12 cellular contexts compared by ENCODE assay signal in the genomic region with DNA sequence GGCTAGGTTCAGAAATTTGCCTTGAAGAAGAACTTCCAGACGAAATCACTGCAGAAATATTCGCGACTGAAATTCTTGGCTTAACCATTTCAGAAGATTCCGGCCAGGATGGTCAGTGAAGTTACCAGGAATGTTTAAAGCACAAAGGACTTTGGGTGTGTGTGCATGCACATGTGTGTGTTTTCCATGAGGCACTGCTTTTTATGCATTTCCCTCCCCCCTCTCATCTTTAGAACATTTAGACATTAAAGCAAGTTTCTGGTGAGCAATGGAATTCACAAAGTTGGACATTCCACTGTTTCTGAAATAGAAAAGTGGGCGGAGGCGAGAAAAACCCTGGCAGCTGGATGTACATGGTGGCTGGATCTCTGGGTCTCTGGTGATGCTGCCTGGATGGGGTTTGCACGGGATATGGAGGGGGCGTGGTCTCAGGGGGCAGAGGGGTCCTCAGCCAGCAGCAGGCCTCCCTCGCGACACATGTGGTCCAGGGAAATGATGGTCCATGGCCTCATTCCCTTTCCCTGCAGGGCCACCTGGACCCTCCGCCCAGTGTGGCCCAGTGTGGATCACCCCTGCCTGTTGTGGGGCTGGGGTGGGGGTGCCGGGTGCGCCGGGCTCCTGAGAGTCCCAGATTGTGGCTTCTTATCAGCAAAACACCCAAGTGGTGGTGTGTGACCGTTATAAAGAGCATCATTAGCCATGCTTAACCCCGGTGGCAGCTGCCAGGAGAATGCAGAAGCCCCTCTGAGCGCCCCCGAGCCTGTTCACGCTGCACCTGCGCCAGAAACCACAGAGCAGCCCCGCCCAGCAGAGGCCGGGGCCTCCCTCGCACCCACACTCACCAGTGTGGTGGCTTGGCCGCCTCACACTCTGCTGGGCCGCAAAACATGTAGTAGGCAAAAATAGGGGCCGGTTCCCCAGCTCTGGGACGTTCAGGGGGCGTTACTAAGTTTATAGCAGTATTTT. TPM values are rescaled to one million over a fixed set of nuclear protein-coding genes. Genes with fewer than 3 reads are reported as not detected.
DNase-seq lines count a peak whose midpoint lies in the region; ATAC-seq and TF ChIP-seq lines count a peak whose summit lies in the region.
"Had no signal": no experiment of that assay in that cellular context is flagged by ENCODE, and none has a peak within 500 bp of the region (broad histone marks: within the 10 kb centered on the region; RNA-seq: fewer than 3 reads in every experiment).

No MANE protein-coding gene starts in this region.

- WGBS in heart right ventricle, 2 donors = 63 to 64% methylated on average over 28 of the region's 28 CpGs

- H3K4me3 ChIP-seq in Peyer's patch (no peak overlapping the region), heart right ventricle (no peak overlapping the region), uterus (no peak overlapping the region)

- ATAC-seq in activated T-cell treated with anti-CD3 and anti-CD28 coated beads, Interleukin-2, amount 50 U/mL, for 72 hours (replicated peaks in 1 of 2) = peak; percentile 62 to 73
- ATAC-seq in heart right ventricle = peak in 6 of 8 donors; percentile 11 to 51 (median 37)
- no peak for ATAC-seq in GM21737 (IDR thresholded peaks at IDR 0.05; ENCODE audit: unreplicated experiment)
- ATAC-seq in HG03108 (IDR thresholded peaks at IDR 0.05; ENCODE audit: unreplicated experiment) = no peak

- intact Hi-C loops in heart right ventricle (cut with DNase I) (no loop called here), uterus (cut with DNase I; ENCODE audit: low total_unique reads) (no loop called here)

- H3K9me3 Mint-ChIP-seq in activated T-cell treated with anti-CD3 and anti-CD28 coated beads, Interleukin-2, amount 50 U/mL, for 72 hours = no peaks in the 10 kb centered on the region

- H3K4me1 ChIP-seq in Peyer's patch (peaks cover 0 to 25% (median 5%) of the 10 kb centered on the region in 4 donors), heart right ventricle (peaks cover 0 to 23% (median 17%) of the 10 kb centered on the region in 9 donors), uterus (peaks cover 0 to 6% of the 10 kb centered on the region in 2 donors)

- H3K9me3 ChIP-seq in Peyer's patch = no peaks in the 10 kb centered on the region
- H3K9me3 ChIP-seq in heart right ventricle = peaks cover 0 to 8% (median 0%) of the 10 kb centered on the region in 11 donors
- no peaks in the 10 kb centered on the region for H3K9me3 ChIP-seq in uterus

- H3K36me3 Mint-ChIP-seq in activated T-cell treated with anti-CD3 and anti-CD28 coated beads, Interleukin-2, amount 50 U/mL, for 72 hours (ENCODE audit: insufficient read depth in 2 of 2) = peaks cover 1 to 4% of the 10 kb centered on the region in 2 donors

- H3K27me3 ChIP-seq in Peyer's patch (no peaks in the 10 kb centered on the region), heart right ventricle (peaks cover 0 to 10% (median 0%) of the 10 kb centered on the region in 7 donors), uterus (no peaks in the 10 kb centered on the region)

- DNase-seq in activated T-cell treated with anti-CD3 and anti-CD28 coated beads, Interleukin-2, amount 50 U/mL, for 72 hours = no peak
- DNase-seq in activated T-cell treated with anti-CD3 and anti-CD28 coated beads for 4 hours (no peak), Peyer's patch (peak in 2 of 3 donors; percentile 78 to 79), heart right ventricle (no peak), uterus (no peak), NCI-H2081 treated with DMSO at 0.1 percent for 48 hours (lab: John Stamatoyannopoulos, UW) (no peak)
- DNase-seq: ACHN, caudate nucleus, islet precursor cell, NCI-H345 had no signal

- peak overlapping the region in 1 of 4 donors; percentile 69 for H3K27ac ChIP-seq in Peyer's patch
- peak overlapping the region in 6 of 10 donors; percentile 4 to 50 (median 27) for H3K27ac ChIP-seq in heart right ventricle
- peak overlapping the region; percentile 8 to 15 for H3K27ac ChIP-seq in uterus

- H3K36me3 ChIP-seq in Peyer's patch (no peaks in the 10 kb centered on the region), heart right ventricle (no peaks in the 10 kb centered on the region), uterus (no peaks in the 10 kb centered on the region)

- TF ChIP-seq POLR2A in Peyer's patch (IDR thresholded peaks at IDR 0.05) = no peak
- no peak for TF ChIP-seq POLR2A in uterus (IDR thresholded peaks at IDR 0.05)

- TF ChIP-seq CTCF in Peyer's patch (IDR thresholded peaks at IDR 0.05) (no peak), heart right ventricle (IDR thresholded peaks at IDR 0.05) (no peak), uterus (IDR thresholded peaks at IDR 0.05) (no peak)

- H3K4me3 Mint-ChIP-seq in activated T-cell treated with anti-CD3 and anti-CD28 coated beads, Interleukin-2, amount 50 U/mL, for 72 hours = peak overlapping the region in 1 of 2 donors; percentile 24

- H3K27me3 Mint-ChIP-seq in activated T-cell treated with anti-CD3 and anti-CD28 coated beads, Interleukin-2, amount 50 U/mL, for 72 hours (ENCODE audit: low read depth) = peaks cover 31% of the 10 kb centered on the region

- H3K4me1 Mint-ChIP-seq in activated T-cell treated with anti-CD3 and anti-CD28 coated beads, Interleukin-2, amount 50 U/mL, for 72 hours (ENCODE audit: low read depth) = peaks cover 30% of the 10 kb centered on the region

- H3K27ac Mint-ChIP-seq in activated T-cell treated with anti-CD3 and anti-CD28 coated beads, Interleukin-2, amount 50 U/mL, for 72 hours = no peak overlapping the region

RNA-seq across cellular contexts. Expression of a gene that starts 17.8 kb away (rescaled TPM):
- 10 to 100 TPM in 1 of 2 donors, 1 to 10 TPM in 1; 6.4 to 12.2 TPM for total RNA-seq in activated T-cell treated with anti-CD3 and anti-CD28 coated beads, Interleukin-2, amount 50 U/mL, for 72 hours
- total RNA-seq in Peyer's patch (10 to 100 TPM in 1 of 4 donors, 1 to 10 TPM in 3; 3.3 to 23.9 (median 4.4) TPM), heart right ventricle (10 to 100 TPM; 13.2 to 25.7 (median 16.2) TPM), uterus (10 to 100 TPM in 1 of 4 donors, 1 to 10 TPM in 1, under 1 TPM in 2; 0.26 to 12.2 (median 4.2) TPM)
- 1 to 10 TPM; 3.4 to 4.9 TPM for polyA plus RNA-seq in heart right ventricle

Comparison
In these comparisons a context has a peak if more than half of its experiments do, and no peak if none do; other contexts are left out.
1. ATAC-seq: peak in activated T-cell treated with anti-CD3 and anti-CD28 coated beads, Interleukin-2, amount 50 U/mL, for 72 hours (2 of 2) and heart right ventricle (6 of 8); none in GM21737 (single experiment) and HG03108 (single experiment).
2. DNase-seq: peak in Peyer's patch (2 of 3); none in activated T-cell treated with anti-CD3 and anti-CD28 coated beads, Interleukin-2, amount 50 U/mL, for 72 hours (0 of 2), activated T-cell treated with anti-CD3 and anti-CD28 coated beads for 4 hours (single experiment), heart right ventricle (0 of 2), uterus (0 of 2) and NCI-H2081 treated with DMSO at 0.1 percent for 48 hours (single experiment).